Comparison of ENCODE assay signal across 25 cellular contexts in genomic region chr5:43891112-43891511, GRCh38.
"Had no signal": no experiment of that assay in that cellular context is flagged by ENCODE, and none has a peak within 500 bp of the region (broad histone marks: within the 10 kb centered on the region; RNA-seq: fewer than 3 reads in every experiment).

No MANE protein-coding gene starts in this region.

- H3K27ac ChIP-seq: esophagus muscularis mucosa, skin epidermis, thoracic aorta, uterus had no signal

- H3K4me1 ChIP-seq: uterus had no signal

- H3K27me3 ChIP-seq: esophagus muscularis mucosa, uterus had no signal

- H3K9me3 ChIP-seq: esophagus muscularis mucosa, thoracic aorta, uterus had no signal

- DNase-seq: activated B cell treated with CpG ODN at 0.5 μM for 24 hours; activated CD4-positive, alpha-beta T cell treated with anti-CD3 and anti-CD28 coated beads for 4 hours; activated CD4-positive, alpha-beta T cell treated with anti-CD3 and anti-CD28 coated beads, Interleukin-2, amount 50 U/mL, for 4 hours; activated naive CD4-positive, alpha-beta T cell treated with Interleukin-2 at 50 U/mL for 16 hours; activated T-cell treated with anti-CD3 and anti-CD28 coated beads for 4 hours; activated T-cell treated with anti-CD3 and anti-CD28 coated beads, Interleukin-2, amount 50 U/mL, for 72 hours; anterior cingulate cortex; dermis blood vessel endothelial cell; effector CD4-positive, alpha-beta T cell; head of caudate nucleus; hippocampal formation; left cardiac atrium; midbrain; naive thymus-derived CD8-positive, alpha-beta T cell; nucleus accumbens; right cardiac atrium; stimulated activated CD4-positive, alpha-beta T cell treated with anti-CD3 and anti-CD28 coated beads, Interleukin-12 subunit alpha, Interleukin-12 subunit beta, amount 100 ng/mL, for 4 hours; stimulated activated CD4-positive, alpha-beta T cell treated with anti-CD3 and anti-CD28 coated beads, Interleukin-4, amount 100 ng/mL, for 1 hour; stimulated activated naive CD8-positive, alpha-beta T cell treated with anti-CD3 and anti-CD28 coated beads, Interleukin-15, Interleukin-2, amounts not matched to agents 100 U/mL and 50 U/mL, for 24 hours; T-helper 2 cell; trophoblast cell; uterus had no signal

- H3K4me3 ChIP-seq: esophagus muscularis mucosa, skin epidermis, thoracic aorta, uterus had no signal

- H3K36me3 ChIP-seq: esophagus muscularis mucosa, thoracic aorta, uterus had no signal

- ATAC-seq: activated T-cell treated with anti-CD3 and anti-CD28 coated beads, Interleukin-2, amount 50 U/mL, for 72 hours; left cardiac atrium; naive thymus-derived CD8-positive, alpha-beta T cell; right cardiac atrium; stimulated activated naive CD8-positive, alpha-beta T cell treated with anti-CD3 and anti-CD28 coated beads, Interleukin-15, Interleukin-2, amounts not matched to agents 100 U/mL and 50 U/mL, for 24 hours had no signal
